20 cellular contexts compared by ENCODE assay signal in the genomic region with DNA sequence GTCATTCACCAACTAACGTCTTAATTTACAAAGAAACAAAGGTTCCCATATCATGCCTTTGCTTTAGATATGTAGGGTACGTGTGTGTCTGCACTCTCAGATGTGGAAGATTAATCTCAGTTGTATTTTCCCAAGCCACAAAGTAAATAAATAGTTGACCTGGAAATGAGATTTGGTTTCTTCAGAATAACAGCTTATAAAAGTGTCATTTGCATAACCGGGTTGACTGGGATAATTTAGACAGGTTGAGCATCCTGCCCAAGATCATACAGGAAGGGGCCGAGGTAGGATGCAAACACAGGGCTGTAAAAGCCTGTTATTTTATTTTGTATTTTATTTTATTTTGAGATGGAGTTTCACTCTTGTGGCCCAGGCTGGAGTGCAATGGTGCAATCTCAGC. TPM values are rescaled to one million over a fixed set of nuclear protein-coding genes. Genes with fewer than 3 reads are reported as not detected.
DNase-seq lines count a peak whose midpoint lies in the region; ATAC-seq, FAIRE-seq and TF ChIP-seq lines count a peak whose summit lies in the region.
"Had no signal": no experiment of that assay in that cellular context is flagged by ENCODE, and none has a peak within 500 bp of the region (broad histone marks: within the 10 kb centered on the region; RNA-seq: fewer than 3 reads in every experiment).

No MANE protein-coding gene starts in this region.

- peaks cover 5 to 100% (median 67%) of the 10 kb centered on the region in 6 donors for H3K36me3 ChIP-seq in spleen

- no peak for DNase-seq in T-helper 2 cell treated with Interferon-gamma antibody and Interleukin-4, amounts not matched to agents 5 μg/mL and 100 μg/mL, for 36 hours (ENCODE audit: low spot score)
- no peak for DNase-seq in T-helper 2 cell
- peak; percentile 84 for DNase-seq in LNCaP clone FGC (ENCODE audit: low read depth)
- no peak for DNase-seq in activated naive CD8-positive, alpha-beta T cell treated with anti-CD3 and anti-CD28 coated beads, Interleukin-2, amount 10 ng/mL, durations not matched to agents 7 days and 5 days
- no peak for DNase-seq in spleen
- no peak for DNase-seq in H4 (ENCODE audit: low spot score)
- DNase-seq in coronary artery (ENCODE audit: low spot score): no peak
- no peak for DNase-seq in urothelium cell line (ENCODE audit: low spot score)
- DNase-seq: erythroblast; GOT3; NCI-H187 treated with DMSO at 0.1 percent for 48 hours; NCI-H510A treated with DMSO at 0.1 percent for 48 hours; stimulated activated CD4-positive, alpha-beta T cell treated with anti-CD3 and anti-CD28 coated beads, Interleukin-15, amount 100 ng/mL, for 24 hours had no signal

- H3K27ac Mint-ChIP-seq in T-helper 2 cell treated with Interferon-gamma antibody and Interleukin-4, amounts not matched to agents 5 μg/mL and 100 μg/mL, for 36 hours: peak overlapping the region; percentile 94
- peak overlapping the region; percentile 95 for H3K27ac Mint-ChIP-seq in activated naive CD8-positive, alpha-beta T cell treated with anti-CD3 and anti-CD28 coated beads, Interleukin-2, amount 10 ng/mL, durations not matched to agents 7 days and 5 days

- no peak for ATAC-seq in activated naive CD8-positive, alpha-beta T cell treated with anti-CD3 and anti-CD28 coated beads, Interleukin-2, amount 10 ng/mL, durations not matched to agents 7 days and 5 days (ENCODE audit: low read depth)

- TF ChIP-seq CTCF in LNCaP clone FGC (IDR thresholded peaks at IDR 0.05; ENCODE audit: control insufficient read depth, extremely low read depth, insufficient read depth): no peak
- no peak for TF ChIP-seq CTCF in spleen (IDR thresholded peaks at IDR 0.05 in 8 of 11, conservative IDR thresholded peaks at IDR 0.05 in 3 of 11)
- no peak for TF ChIP-seq CTCF in coronary artery (IDR thresholded peaks at IDR 0.05)

- peaks cover 89% of the 10 kb centered on the region for H3K36me3 Mint-ChIP-seq in T-helper 2 cell treated with Interferon-gamma antibody and Interleukin-4, amounts not matched to agents 5 μg/mL and 100 μg/mL, for 36 hours (ENCODE audit: low read depth)
- peaks cover 57% of the 10 kb centered on the region for H3K36me3 Mint-ChIP-seq in activated naive CD8-positive, alpha-beta T cell treated with anti-CD3 and anti-CD28 coated beads, Interleukin-2, amount 10 ng/mL, durations not matched to agents 7 days and 5 days

- H3K4me1 Mint-ChIP-seq in T-helper 2 cell treated with Interferon-gamma antibody and Interleukin-4, amounts not matched to agents 5 μg/mL and 100 μg/mL, for 36 hours (ENCODE audit: low read depth): peaks cover 69% of the 10 kb centered on the region
- H3K4me1 Mint-ChIP-seq in activated naive CD8-positive, alpha-beta T cell treated with anti-CD3 and anti-CD28 coated beads, Interleukin-2, amount 10 ng/mL, durations not matched to agents 7 days and 5 days: peaks cover 61% of the 10 kb centered on the region

- peak overlapping the region; percentile 83 for H3K4me3 Mint-ChIP-seq in T-helper 2 cell treated with Interferon-gamma antibody and Interleukin-4, amounts not matched to agents 5 μg/mL and 100 μg/mL, for 36 hours
- H3K4me3 Mint-ChIP-seq in activated naive CD8-positive, alpha-beta T cell treated with anti-CD3 and anti-CD28 coated beads, Interleukin-2, amount 10 ng/mL, durations not matched to agents 7 days and 5 days: peak overlapping the region; percentile 77

- no peaks in the 10 kb centered on the region for H3K9me3 Mint-ChIP-seq in T-helper 2 cell treated with Interferon-gamma antibody and Interleukin-4, amounts not matched to agents 5 μg/mL and 100 μg/mL, for 36 hours
- H3K9me3 Mint-ChIP-seq in activated naive CD8-positive, alpha-beta T cell treated with anti-CD3 and anti-CD28 coated beads, Interleukin-2, amount 10 ng/mL, durations not matched to agents 7 days and 5 days: no peaks in the 10 kb centered on the region

- H3K27me3 ChIP-seq in spleen (replicated peaks in 1 of 7): no peaks in the 10 kb centered on the region

- POLR2A ChIA-PET in activated naive CD8-positive, alpha-beta T cell treated with anti-CD3 and anti-CD28 coated beads, Interleukin-2, amount 10 ng/mL, durations not matched to agents 7 days and 5 days (lab: Charles Lee): interaction anchor here (1.0 to 1.7 kb wide), 4 partner anchors 20 to 210 kb away, joined by 3 to 6 read pairs (median 5); a partner anchor contains a TSS

- H3K9me3 ChIP-seq in spleen: no peaks in the 10 kb centered on the region

- H3K27me3 Mint-ChIP-seq in T-helper 2 cell treated with Interferon-gamma antibody and Interleukin-4, amounts not matched to agents 5 μg/mL and 100 μg/mL, for 36 hours (ENCODE audit: low read depth): no peaks in the 10 kb centered on the region
- H3K27me3 Mint-ChIP-seq in activated naive CD8-positive, alpha-beta T cell treated with anti-CD3 and anti-CD28 coated beads, Interleukin-2, amount 10 ng/mL, durations not matched to agents 7 days and 5 days: no peaks in the 10 kb centered on the region

- H3K4me1 ChIP-seq in spleen: peaks cover 0 to 64% (median 38%) of the 10 kb centered on the region in 6 donors

- WGBS in spleen, 5 donors: 83 to 87% (median 86%) methylated on average over 4 of the region's 4 CpGs

- H3K4me3 ChIP-seq in LNCaP clone FGC (ENCODE audit: low read depth, low read length) (peak overlapping the region; percentile 5; the same call in 1 of the 2 replicates), spleen (no peak overlapping the region), coronary artery (no peak overlapping the region)

- H3K27ac ChIP-seq in spleen (peak overlapping the region; percentile 0 to 90 (median 76)), coronary artery (no peak overlapping the region)

- intact Hi-C loops in spleen (cut with DNase I; ENCODE audit: low total_unique reads): no loop called here

- no peak for FAIRE-seq in urothelium cell line (lab: Jason Lieb, UNC)
- FAIRE-seq: colon had no signal

- no peak for TF ChIP-seq POLR2A in spleen (IDR thresholded peaks at IDR 0.05)

RNA-seq across cellular contexts. Expression of a gene that starts 19.5 kb away (rescaled TPM):
- 10 to 100 TPM; 60.8 to 67.6 TPM for total RNA-seq in activated naive CD8-positive, alpha-beta T cell treated with anti-CD3 and anti-CD28 coated beads, Interleukin-2, amount 10 ng/mL, durations not matched to agents 7 days and 5 days
- 10 to 100 TPM; 32.0 to 45.8 (median 34.7) TPM for total RNA-seq in spleen
- 10 to 100 TPM; 12.0 to 15.6 (median 13.6) TPM for polyA plus RNA-seq in spleen
- 26.6 and 30.6 TPM in 2 replicates for total RNA-seq in H4 (2014; rRNA removed; shearing (Covaris generic))

RNA-seq across cellular contexts. Expression of a gene that starts 36.7 kb away (rescaled TPM):
- total RNA-seq in activated naive CD8-positive, alpha-beta T cell treated with anti-CD3 and anti-CD28 coated beads, Interleukin-2, amount 10 ng/mL, durations not matched to agents 7 days and 5 days: under 1 TPM in 1 of 2 experiments, not detected in 1; 0.45 TPM
- total RNA-seq in spleen: under 1 TPM in 2 of 7 donors, not detected in 5; 0.09 to 0.20 TPM
- polyA plus RNA-seq in spleen: not detected
- not detected in 2 replicates for total RNA-seq in H4 (2014; rRNA removed; shearing (Covaris generic))
- total RNA-seq: A172, HT-29, liver, M059J, SK-MEL-5 had no signal
- polyA plus RNA-seq: liver, neural cell had no signal

Comparison
In these comparisons a context has a peak if more than half of its experiments do, and no peak if none do; other contexts are left out.
1. H3K27ac ChIP-seq: peak in spleen (8 of 8); none in coronary artery (0 of 2).